10 cellular contexts compared by ENCODE assay signal in the genomic region with DNA sequence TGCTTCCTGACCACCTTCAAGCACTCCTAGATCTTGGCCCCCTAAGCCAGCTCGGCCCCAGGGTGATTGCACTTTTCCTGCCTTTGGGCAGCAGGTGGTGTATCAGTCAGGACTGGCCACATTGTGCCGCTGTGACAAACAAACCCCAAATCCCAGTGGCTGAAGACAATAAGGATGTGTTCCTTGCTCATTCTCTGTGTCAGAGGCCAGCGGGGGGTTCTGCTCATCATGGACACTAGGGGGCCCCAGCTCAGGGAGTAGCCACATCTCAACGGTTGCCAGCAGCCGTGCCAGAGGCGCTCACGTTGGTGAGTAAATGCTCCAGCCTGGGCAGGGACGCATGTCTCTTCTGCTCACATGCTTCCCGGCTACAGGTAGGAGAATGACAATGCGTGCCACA.
DNase-seq lines count a peak whose midpoint lies in the region; ATAC-seq and TF ChIP-seq lines count a peak whose summit lies in the region.
"Had no signal": no experiment of that assay in that cellular context is flagged by ENCODE, and none has a peak within 500 bp of the region (broad histone marks: within the 10 kb centered on the region; RNA-seq: fewer than 3 reads in every experiment).

No MANE protein-coding gene starts in this region.

- H3K4me3 ChIP-seq in OCI-LY7 (ENCODE audit: low read depth, low read length, poor library complexity, severe bottlenecking) (no peak overlapping the region), mammary epithelial cell (replicated peaks in 1 of 3; ENCODE audit: insufficient read depth in 1 of 3, low read depth in 2 of 3, low read length in 3 of 3) (no peak overlapping the region), esophagus squamous epithelium (no peak overlapping the region)

- TF ChIP-seq POLR2A in esophagus squamous epithelium (IDR thresholded peaks at IDR 0.05), result no peak

- H3K36me3 ChIP-seq in OCI-LY7 (ENCODE audit: insufficient read depth, low read length), result no peaks in the 10 kb centered on the region
- no peaks in the 10 kb centered on the region for H3K36me3 ChIP-seq in mammary epithelial cell (ENCODE audit: insufficient read depth, low read length)
- no peaks in the 10 kb centered on the region for H3K36me3 ChIP-seq in esophagus squamous epithelium

- H3K9me2 ChIP-seq in OCI-LY7 (ENCODE audit: insufficient read depth, low read length), result no peaks in the 10 kb centered on the region

- DNase-seq in activated CD4-positive, alpha-beta T cell treated with anti-CD3 and anti-CD28 coated beads for 36 hours, result peak; percentile 62
- DNase-seq in activated CD4-positive, alpha-beta T cell treated with anti-CD3 and anti-CD28 coated beads for 1 hour, result no peak
- peak; percentile 49 for DNase-seq in OCI-LY7 (ENCODE audit: low spot score)
- no peak for DNase-seq in mammary epithelial cell
- peak; percentile 42 for DNase-seq in stimulated activated CD4-positive, alpha-beta T cell treated with anti-CD3 and anti-CD28 coated beads, Interleukin-1b, Interleukin-23, amount 100 ng/mL, for 48 hours
- no peak for DNase-seq in NCI-H1048 (lab: John Stamatoyannopoulos, UW)
- no peak for DNase-seq in esophagus squamous epithelium (lab: John Stamatoyannopoulos, UW)
- DNase-seq: activated B cell treated with CpG ODN at 0.5 μM for 24 hours; CD8-positive, alpha-beta memory T cell had no signal

- no peak overlapping the region for H2AFZ ChIP-seq in OCI-LY7 (ENCODE audit: low read length)
- H2AFZ ChIP-seq in mammary epithelial cell (ENCODE audit: low read depth, low read length), result no peak overlapping the region

- WGBS in mammary epithelial cell (ENCODE audit: low coverage, missing lambda C conversion rate), result 96% methylated on average over 6 of the region's 10 CpGs
- WGBS in esophagus squamous epithelium, 2 donors, result 72 to 83% methylated on average over 1 to 5 of the region's 10 CpGs

- intact Hi-C loops in activated CD4-positive, alpha-beta T cell treated with anti-CD3 and anti-CD28 coated beads for 36 hours (cut with DNase I, micrococcal nuclease), result loop anchor here in 1 of 2 experiments (10.0 kb wide), 1 partner anchor 436 kb away; no protein-coding TSS in a partner anchor
- intact Hi-C loops in OCI-LY7 (cut with micrococcal nuclease; ENCODE audit: unreplicated experiment) (loop anchor here (5.0 kb wide), 2 partner anchors 79 to 329 kb away; no protein-coding TSS in a partner anchor), mammary epithelial cell (cut with micrococcal nuclease) (loop anchor here (1.0 kb wide), 1 partner anchor 279 kb away; no protein-coding TSS in a partner anchor), esophagus squamous epithelium (cut with DNase I) (loop anchor here (5.0 kb wide), 1 partner anchor 194 kb away; no protein-coding TSS in a partner anchor)

- no peaks in the 10 kb centered on the region for H3K4me1 ChIP-seq in OCI-LY7 (ENCODE audit: insufficient read depth, low read length, poor library complexity, severe bottlenecking)
- H3K4me1 ChIP-seq in mammary epithelial cell (ENCODE audit: insufficient read depth, low read length), result peaks cover 4% of the 10 kb centered on the region
- H3K4me1 ChIP-seq in esophagus squamous epithelium, result peaks cover 6 to 33% (median 14%) of the 10 kb centered on the region in 3 donors

- H3K27me3 ChIP-seq in mammary epithelial cell (ENCODE audit: insufficient read depth, low read length), result no peaks in the 10 kb centered on the region
- H3K27me3 ChIP-seq in esophagus squamous epithelium, result no peaks in the 10 kb centered on the region

- H3K36me3 Mint-ChIP-seq in activated CD4-positive, alpha-beta T cell treated with anti-CD3 and anti-CD28 coated beads for 36 hours (ENCODE audit: low read depth), result no peaks in the 10 kb centered on the region
- H3K36me3 Mint-ChIP-seq: CD8-positive, alpha-beta memory T cell had no signal

- no peak overlapping the region for H3K9ac ChIP-seq in mammary epithelial cell (ENCODE audit: insufficient read depth, low read length)

- H3K27ac ChIP-seq in OCI-LY7 (ENCODE audit: low read depth, low read length, poor library complexity, severe bottlenecking), result no peak overlapping the region
- no peak overlapping the region for H3K27ac ChIP-seq in mammary epithelial cell (ENCODE audit: insufficient read depth, low read depth, low read length)
- H3K27ac ChIP-seq in esophagus squamous epithelium, result no peak overlapping the region

- H3K27ac Mint-ChIP-seq in activated CD4-positive, alpha-beta T cell treated with anti-CD3 and anti-CD28 coated beads for 36 hours, result no peak overlapping the region
- H3K27ac Mint-ChIP-seq: activated B cell treated with CpG ODN at 0.5 μM for 24 hours had no signal

- CTCF ChIA-PET in activated CD4-positive, alpha-beta T cell treated with anti-CD3 and anti-CD28 coated beads for 36 hours (lab: Charles Lee), result interaction anchor here (1.0 to 6.7 kb wide), 6 partner anchors 14 to 196 kb away, joined by 3 to 108 read pairs (median 7); no protein-coding TSS in a partner anchor
- CTCF ChIA-PET in OCI-LY7 (lab: Charles Lee; ENCODE audit: unreplicated experiment) (no interaction called here), mammary epithelial cell (lab: Charles Lee; ENCODE audit: low non-redundant PET) (no interaction called here)

- no peak for ATAC-seq in activated CD4-positive, alpha-beta T cell treated with anti-CD3 and anti-CD28 coated beads for 36 hours
- ATAC-seq in GM21576 (IDR thresholded peaks at IDR 0.05; ENCODE audit: unreplicated experiment), result no peak

- no peak overlapping the region for H3K4me3 Mint-ChIP-seq in activated CD4-positive, alpha-beta T cell treated with anti-CD3 and anti-CD28 coated beads for 36 hours
- H3K4me3 Mint-ChIP-seq: activated B cell treated with CpG ODN at 0.5 μM for 24 hours; CD8-positive, alpha-beta memory T cell had no signal

- dilution Hi-C loops in mammary epithelial cell (cut with HindIII; ENCODE audit: low sequenced_read_pairs), result no loop called here

- H3K9me3 ChIP-seq in OCI-LY7 (ENCODE audit: low read length) (no peaks in the 10 kb centered on the region), mammary epithelial cell (replicated peaks; ENCODE audit: insufficient read depth, low read length) (no peaks in the 10 kb centered on the region), esophagus squamous epithelium (no peaks in the 10 kb centered on the region)

- H3K4me1 Mint-ChIP-seq in activated CD4-positive, alpha-beta T cell treated with anti-CD3 and anti-CD28 coated beads for 36 hours, result no peaks in the 10 kb centered on the region

- POLR2A ChIA-PET in activated CD4-positive, alpha-beta T cell treated with anti-CD3 and anti-CD28 coated beads for 36 hours (lab: Charles Lee), result no interaction called here
- POLR2A ChIA-PET in OCI-LY7 (lab: Charles Lee), result no interaction called here

- no peaks in the 10 kb centered on the region for H4K20me1 ChIP-seq in OCI-LY7 (ENCODE audit: insufficient read depth, low read length)
- no peaks in the 10 kb centered on the region for H4K20me1 ChIP-seq in mammary epithelial cell (ENCODE audit: insufficient read depth, low read length)

- in situ Hi-C loops in mammary epithelial cell (cut with MboI; ENCODE audit: low sequenced_read_pairs in 2 of 2), result no loop called here

- no peaks in the 10 kb centered on the region for H3K27me3 Mint-ChIP-seq in activated CD4-positive, alpha-beta T cell treated with anti-CD3 and anti-CD28 coated beads for 36 hours

- H3K79me2 ChIP-seq in OCI-LY7 (ENCODE audit: insufficient read depth, low read depth, low read length), result no peaks in the 10 kb centered on the region
- no peaks in the 10 kb centered on the region for H3K79me2 ChIP-seq in mammary epithelial cell (ENCODE audit: insufficient read depth, low read length)

- BruUV-seq in OCI-LY7 (replicated peaks; lab: Mats Ljungman, UMichigan), result no TSS peak
- BruUV-seq in mammary epithelial cell (replicated peaks; lab: Mats Ljungman, UMichigan), result no TSS peak

- TF ChIP-seq CTCF in OCI-LY7 (conservative IDR thresholded peaks at IDR 0.05; ENCODE audit: low read length), result peak; percentile 66
- peak; percentile 20 to 23 for TF ChIP-seq CTCF in mammary epithelial cell (conservative IDR thresholded peaks at IDR 0.05 in 1 of 2, IDR thresholded peaks at IDR 0.05 in 1 of 2; ENCODE audit: extremely low read depth in 1 of 2, insufficient read depth in 1 of 2, low read depth in 1 of 2, low read length in 2 of 2)
- peak in 1 of 6 experiments; percentile 36 for TF ChIP-seq CTCF in esophagus squamous epithelium (IDR thresholded peaks at IDR 0.05)

- no peak overlapping the region for H3K4me2 ChIP-seq in OCI-LY7 (ENCODE audit: low read length)
- no peak overlapping the region for H3K4me2 ChIP-seq in mammary epithelial cell (ENCODE audit: insufficient read depth, low read depth, low read length)

- H3K9me3 Mint-ChIP-seq in activated CD4-positive, alpha-beta T cell treated with anti-CD3 and anti-CD28 coated beads for 36 hours (ENCODE audit: low read depth), result no peaks in the 10 kb centered on the region
- H3K9me3 Mint-ChIP-seq: activated B cell treated with CpG ODN at 0.5 μM for 24 hours; CD8-positive, alpha-beta memory T cell had no signal

Comparison
In these comparisons a context has a peak if more than half of its experiments do, and no peak if none do; other contexts are left out.
1. DNase-seq: peak in activated CD4-positive, alpha-beta T cell treated with anti-CD3 and anti-CD28 coated beads for 36 hours (single experiment), OCI-LY7 (single experiment) and stimulated activated CD4-positive, alpha-beta T cell treated with anti-CD3 and anti-CD28 coated beads, Interleukin-1b, Interleukin-23, amount 100 ng/mL, for 48 hours (single experiment); none in activated CD4-positive, alpha-beta T cell treated with anti-CD3 and anti-CD28 coated beads for 1 hour (single experiment), mammary epithelial cell (single experiment), NCI-H1048 (single experiment) and esophagus squamous epithelium (single experiment).